Comparison of ENCODE assay signal across 22 cellular contexts in the genomic region with DNA sequence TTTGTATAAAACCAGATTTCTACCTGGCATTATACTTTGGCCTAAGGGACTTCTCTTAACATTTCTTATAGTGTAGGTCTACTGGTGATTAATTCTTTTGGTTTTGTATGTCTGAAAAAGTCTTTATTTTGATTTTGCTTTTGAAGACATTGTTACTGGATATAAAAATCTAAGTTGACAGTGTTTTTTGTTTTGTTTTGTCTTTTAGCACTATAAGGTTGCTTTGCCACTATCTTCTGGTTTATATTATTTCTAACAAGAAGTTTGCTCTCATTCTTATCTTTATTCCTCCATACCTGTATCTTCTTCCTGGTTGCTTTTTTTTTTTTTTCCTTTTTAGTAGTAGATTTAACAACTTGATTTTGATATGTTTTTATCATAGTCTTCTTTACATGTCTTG.
DNase-seq lines count a peak whose midpoint lies in the region; ATAC-seq, FAIRE-seq and TF ChIP-seq lines count a peak whose summit lies in the region.
"Had no signal": no experiment of that assay in that cellular context is flagged by ENCODE, and none has a peak within 500 bp of the region (broad histone marks: within the 10 kb centered on the region; RNA-seq: fewer than 3 reads in every experiment).

No MANE protein-coding gene starts in this region.

- FAIRE-seq in G401.6 (lab: Jason Lieb, UNC), result peak; percentile 60
- FAIRE-seq in K562 (lab: Jason Lieb, UNC), result no peak
- FAIRE-seq in islet of Langerhans (lab: Jason Lieb, UNC), result peak; percentile 45
- peak; percentile 5 for FAIRE-seq in pancreas (lab: Jason Lieb, UNC)
- FAIRE-seq: A549, D721Med, GM12878, GM12892, GM18507 had no signal

- no peaks in the 10 kb centered on the region for H3K9me3 ChIP-seq in K562 (replicated peaks; ENCODE audit: control insufficient read depth, insufficient read depth, low read depth, low read length)
- H3K9me3 ChIP-seq in pancreas, result no peaks in the 10 kb centered on the region
- H3K9me3 ChIP-seq: A549, Caco-2 had no signal

- H3K9ac ChIP-seq in K562 (ENCODE audit: insufficient read depth in 1 of 2, low read depth in 2 of 2, low read length in 2 of 2), result no peak overlapping the region
- H3K9ac ChIP-seq: BLaER1 treated with 17β-estradiol and CSF1 and Interleukin-3, amounts not matched to agents 10 nM and 100 nM had no signal

- in situ Hi-C loops in K562 (cut with MboI), result no loop called here

- H2AFZ ChIP-seq in K562 (ENCODE audit: low read depth, low read length), result peak overlapping the region; percentile 1; the same call in 1 of the 2 replicates

- no peak overlapping the region for H3K4me3 ChIP-seq in K562
- no peak overlapping the region for H3K4me3 ChIP-seq in pancreas
- H3K4me3 ChIP-seq in lower leg skin (ENCODE audit: low read depth, poor library complexity, severe bottlenecking), result no peak overlapping the region
- H3K4me3 ChIP-seq: A549; BLaER1 treated with 17β-estradiol and CSF1 and Interleukin-3, amounts not matched to agents 10 nM and 100 nM; GM12878 had no signal

- no peak for DNase-seq in K562 (ENCODE audit: extremely low read depth in 1 of 4, low spot score in 3 of 4)
- DNase-seq in pancreas, result no peak
- no peak for DNase-seq in dedifferentiated amniotic fluid mesenchymal stem cell (ENCODE audit: extremely low spot score)
- DNase-seq in lower leg skin (ENCODE audit: low spot score in 2 of 2), result no peak
- DNase-seq: AML-193; Caco-2; Calu3; CD4-positive, alpha-beta T cell; CD8-positive, alpha-beta T cell; DMS79 treated with DMSO at 0.1 percent for 48 hours; GDM1 had no signal

- TF ChIP-seq CTCF in K562 (IDR thresholded peaks at IDR 0.05 in 2 of 3, conservative IDR thresholded peaks at IDR 0.05 in 1 of 3; ENCODE audit: insufficient read depth in 2 of 3, low read depth in 1 of 3, low read length in 3 of 3) (no peak), pancreas (IDR thresholded peaks at IDR 0.05) (no peak), lower leg skin (IDR thresholded peaks at IDR 0.05) (no peak)

- CTCF ChIA-PET in K562 (lab: Yijun Ruan, JAX; ENCODE audit: low intra/inter-chr PET ratio), result no interaction called here

- no peaks in the 10 kb centered on the region for H4K20me1 ChIP-seq in K562 (replicated peaks; ENCODE audit: control insufficient read depth, insufficient read depth, low read length)
- H4K20me1 ChIP-seq: BLaER1 treated with 17β-estradiol and CSF1 and Interleukin-3, amounts not matched to agents 10 nM and 100 nM had no signal

- BruUV-seq in K562 (replicated peaks; lab: Mats Ljungman, UMichigan), result no TSS peak

- H3K4me1 ChIP-seq in K562 (replicated peaks in 1 of 2; ENCODE audit: control insufficient read depth in 2 of 2, insufficient read depth in 2 of 2, low read length in 2 of 2) (peaks cover 0 to 4% of the 10 kb centered on the region in 2 experiments; a peak in 1 of 5 replicates), pancreas (no peaks in the 10 kb centered on the region)
- H3K4me1 ChIP-seq: A549; BLaER1 treated with 17β-estradiol and CSF1 and Interleukin-3, amounts not matched to agents 10 nM and 100 nM; Caco-2 had no signal

- no peak for TF ChIP-seq EP300 in K562 (IDR thresholded peaks at IDR 0.05; ENCODE audit: low read length)

- H3K79me2 ChIP-seq in K562 (ENCODE audit: control insufficient read depth, insufficient read depth, low read length), result no peaks in the 10 kb centered on the region

- TF ChIP-seq POLR2A in K562 (conservative IDR thresholded peaks at IDR 0.05) (no peak), lower leg skin (IDR thresholded peaks at IDR 0.05) (no peak)

- intact Hi-C loops in K562 (cut with micrococcal nuclease), result no loop called here
- intact Hi-C loops in pancreas (cut with DNase I), result no loop called here
- intact Hi-C loops in lower leg skin (cut with DNase I; ENCODE audit: low total_unique reads), result no loop called here

- TF ChIP-seq RAD21 in K562 (CRISPR knock-in tag; conservative IDR thresholded peaks at IDR 0.05 in 1 of 2, IDR thresholded peaks at IDR 0.05 in 1 of 2), result no peak

- H3K27me3 ChIP-seq in K562 (ENCODE audit: control insufficient read depth in 2 of 2, insufficient read depth in 2 of 2, low read length in 2 of 2) (no peaks in the 10 kb centered on the region), pancreas (no peaks in the 10 kb centered on the region)
- H3K27me3 ChIP-seq: BLaER1 treated with 17β-estradiol and CSF1 and Interleukin-3, amounts not matched to agents 10 nM and 100 nM had no signal

- no peak overlapping the region for H3K4me2 ChIP-seq in K562 (ENCODE audit: insufficient read depth, low read length)
- H3K4me2 ChIP-seq: A549; BLaER1 treated with 17β-estradiol and CSF1 and Interleukin-3, amounts not matched to agents 10 nM and 100 nM had no signal

- H3K36me3 ChIP-seq in K562 (ENCODE audit: control insufficient read depth, insufficient read depth, low read length) (no peaks in the 10 kb centered on the region), pancreas (no peaks in the 10 kb centered on the region)
- H3K36me3 ChIP-seq: BLaER1 treated with 17β-estradiol and CSF1 and Interleukin-3, amounts not matched to agents 10 nM and 100 nM had no signal

- H3K27ac ChIP-seq in K562 (ENCODE audit: extremely low read depth, low read depth, low read length), result no peak overlapping the region
- no peak overlapping the region for H3K27ac ChIP-seq in pancreas
- H3K27ac ChIP-seq: 22Rv1; A549; BLaER1 treated with 17β-estradiol and CSF1 and Interleukin-3, amounts not matched to agents 10 nM and 100 nM; C4-2B had no signal

- no peaks in the 10 kb centered on the region for H3K9me1 ChIP-seq in K562 (ENCODE audit: control insufficient read depth, insufficient read depth, low read length)

- POLR2A ChIA-PET in K562 (lab: Yijun Ruan, JAX), result no interaction called here

- no peak for ATAC-seq in K562
- no peak for ATAC-seq in pancreas
- ATAC-seq in HG02973 (IDR thresholded peaks at IDR 0.05; ENCODE audit: unreplicated experiment), result no peak
- ATAC-seq: A549; CD8-positive, alpha-beta T cell; GM12878 had no signal

TF ChIP-seq in K562, 482 proteins besides CTCF, POLR2A, EP300 and RAD21:
- no peak for TF ChIP-seq ZNF197 (CRISPR knock-in tag; IDR thresholded peaks at IDR 0.05; ENCODE audit: low read depth)
- 0 out of 2 replicates have a peak, but pooled peaks have one; percentile 9 for TF ChIP-seq ZNF512 (tag; IDR thresholded peaks at IDR 0.05)
TF ChIP-seq in K562: peak in this region for 1.
